ENCODE assay signal across 16 cellular contexts in genomic region chr15:33008284-33009011, GRCh38.
DNase-seq lines count a peak whose midpoint lies in the region; ATAC-seq and TF ChIP-seq lines count a peak whose summit lies in the region.
"Had no signal": no experiment of that assay in that cellular context is flagged by ENCODE, and none has a peak within 500 bp of the region (broad histone marks: within the 10 kb centered on the region; RNA-seq: fewer than 3 reads in every experiment).

No MANE protein-coding gene starts in this region.

- no peaks in the 10 kb centered on the region for H3K27me3 ChIP-seq in aorta (ENCODE audit: control insufficient read depth in 1 of 2, insufficient read depth in 2 of 2, low read length in 1 of 2)
- H3K27me3 ChIP-seq in tibial nerve: no peaks in the 10 kb centered on the region
- H3K27me3 ChIP-seq: dorsolateral prefrontal cortex had no signal

- 1 to 7% methylated on average over 3 of the region's 3 CpGs for WGBS in aorta, 2 donors
- 27 to 38% methylated on average over 3 of the region's 3 CpGs for WGBS in tibial nerve, 2 donors

- POLR2A ChIA-PET in RWPE1 (lab: Yijun Ruan, JAX; ENCODE audit: low non-redundant PET): no interaction called here

- TF ChIP-seq CTCF in RWPE1 (conservative IDR thresholded peaks at IDR 0.05; ENCODE audit: low read depth): no peak
- no peak for TF ChIP-seq CTCF in tibial nerve (IDR thresholded peaks at IDR 0.05)

- CTCF ChIA-PET in RWPE1 (lab: Yijun Ruan, JAX): no interaction called here

- peaks cover 8% of the 10 kb centered on the region for H3K27me3 Mint-ChIP-seq in activated T-cell treated with anti-CD3 and anti-CD28 coated beads, Interleukin-2, amount 50 U/mL, for 72 hours (ENCODE audit: low read depth)

- peaks cover 12% of the 10 kb centered on the region for H3K4me1 Mint-ChIP-seq in activated T-cell treated with anti-CD3 and anti-CD28 coated beads, Interleukin-2, amount 50 U/mL, for 72 hours (ENCODE audit: low read depth)
- H3K4me1 Mint-ChIP-seq: activated naive CD4-positive, alpha-beta T cell treated with anti-CD3 and anti-CD28 coated beads, Interleukin-2, amount 50 U/mL, for 24 hours had no signal

- DNase-seq in activated T-cell treated with anti-CD3 and anti-CD28 coated beads, Interleukin-2, amount 50 U/mL, for 72 hours: no peak
- DNase-seq in activated T-cell treated with anti-CD3 and anti-CD28 coated beads, Interleukin-2, amount 50 U/mL, for 1 hour: no peak
- DNase-seq in astrocyte of the hippocampus (ENCODE audit: low read depth, low spot score): peak; percentile 83
- DNase-seq in kidney tubule cell (ENCODE audit: low spot score): peak; percentile 6
- DNase-seq in aorta: no peak
- DNase-seq in DMS114 treated with DMSO at 0.1 percent for 48 hours (lab: John Stamatoyannopoulos, UW; ENCODE audit: unreplicated experiment): no peak
- DNase-seq in RWPE1 (ENCODE audit: low spot score): no peak
- DNase-seq in tibial nerve (ENCODE audit: low spot score in 2 of 2): no peak
- DNase-seq: 8988T; activated CD8-positive, alpha-beta memory T cell treated with anti-CD3 and anti-CD28 coated beads for 24 hours; DMS53; dorsolateral prefrontal cortex; mesendoderm; NCI-H446; retina had no signal

- H3K27ac ChIP-seq in aorta (ENCODE audit: low read depth in 1 of 2, low read length in 2 of 2) (no peak overlapping the region), RWPE1 (no peak overlapping the region), tibial nerve (no peak overlapping the region)

- no peak for ATAC-seq in activated T-cell treated with anti-CD3 and anti-CD28 coated beads, Interleukin-2, amount 50 U/mL, for 72 hours (replicated peaks in 1 of 2)
- peak; percentile 84 for ATAC-seq in aorta (ENCODE audit: low FRiP score)

- H3K36me3 Mint-ChIP-seq in activated T-cell treated with anti-CD3 and anti-CD28 coated beads, Interleukin-2, amount 50 U/mL, for 72 hours (ENCODE audit: insufficient read depth in 2 of 2): no peaks in the 10 kb centered on the region
- H3K36me3 Mint-ChIP-seq: activated naive CD4-positive, alpha-beta T cell treated with anti-CD3 and anti-CD28 coated beads, Interleukin-2, amount 50 U/mL, for 24 hours had no signal

- intact Hi-C loops in aorta (cut with DNase I): loop anchor here in 1 of 2 donors (10.0 kb wide), 2 partner anchors 56 to 74 kb away; no protein-coding TSS in a partner anchor

- H3K9me3 ChIP-seq in aorta (ENCODE audit: control insufficient read depth, low read length): no peaks in the 10 kb centered on the region
- H3K9me3 ChIP-seq in tibial nerve: no peaks in the 10 kb centered on the region

- H3K27ac Mint-ChIP-seq in activated T-cell treated with anti-CD3 and anti-CD28 coated beads, Interleukin-2, amount 50 U/mL, for 72 hours: peak overlapping the region; percentile 35
- H3K27ac Mint-ChIP-seq: activated naive CD4-positive, alpha-beta T cell treated with anti-CD3 and anti-CD28 coated beads, Interleukin-2, amount 50 U/mL, for 24 hours had no signal

- H3K4me3 ChIP-seq in aorta (ENCODE audit: low read length in 2 of 2) (no peak overlapping the region), tibial nerve (no peak overlapping the region)

- H3K4me1 ChIP-seq in aorta (ENCODE audit: control insufficient read depth in 1 of 2, insufficient read depth in 2 of 2, low read length in 2 of 2) (peaks cover 0 to 1% of the 10 kb centered on the region in 2 donors), tibial nerve (peaks cover 0 to 16% (median 6%) of the 10 kb centered on the region in 4 donors)

- peaks cover 0 to 2% of the 10 kb centered on the region in 2 donors for H3K9me3 Mint-ChIP-seq in activated T-cell treated with anti-CD3 and anti-CD28 coated beads, Interleukin-2, amount 50 U/mL, for 72 hours
- H3K9me3 Mint-ChIP-seq: activated naive CD4-positive, alpha-beta T cell treated with anti-CD3 and anti-CD28 coated beads, Interleukin-2, amount 50 U/mL, for 24 hours had no signal

- no peak for TF ChIP-seq POLR2A in tibial nerve (IDR thresholded peaks at IDR 0.05)

- TF ChIP-seq EP300 in tibial nerve (IDR thresholded peaks at IDR 0.05): peak in 1 of 2 donors; percentile 52

- peak overlapping the region in 1 of 2 donors; percentile 12 for H3K4me3 Mint-ChIP-seq in activated T-cell treated with anti-CD3 and anti-CD28 coated beads, Interleukin-2, amount 50 U/mL, for 72 hours
- H3K4me3 Mint-ChIP-seq: activated naive CD4-positive, alpha-beta T cell treated with anti-CD3 and anti-CD28 coated beads, Interleukin-2, amount 50 U/mL, for 24 hours had no signal

- H3K36me3 ChIP-seq in aorta (ENCODE audit: control insufficient read depth in 1 of 2, insufficient read depth in 2 of 2, low read length in 1 of 2) (no peaks in the 10 kb centered on the region), tibial nerve (no peaks in the 10 kb centered on the region)

Comparison
In these comparisons a context has a peak if more than half of its experiments do, and no peak if none do; other contexts are left out.
1. DNase-seq: peak in astrocyte of the hippocampus (single experiment) and kidney tubule cell (single experiment); none in activated T-cell treated with anti-CD3 and anti-CD28 coated beads, Interleukin-2, amount 50 U/mL, for 72 hours (0 of 2), activated T-cell treated with anti-CD3 and anti-CD28 coated beads, Interleukin-2, amount 50 U/mL, for 1 hour (single experiment), aorta (0 of 2), DMS114 treated with DMSO at 0.1 percent for 48 hours (single experiment), RWPE1 (single experiment) and tibial nerve (0 of 2).